8 cellular contexts compared by ENCODE assay signal in genomic region chr20:50152394-50153152, GRCh38. TPM values are rescaled to one million over a fixed set of nuclear protein-coding genes. Genes with fewer than 3 reads are reported as not detected.
A peak's percentile ranks its signal among the peaks of the same experiment; 100 is the strongest.
DNase-seq lines count a peak whose midpoint lies in the region; ATAC-seq and TF ChIP-seq lines count a peak whose summit lies in the region.

No MANE protein-coding gene starts in this region.

- H3K4me3 ChIP-seq in CD8-positive, alpha-beta T cell (ENCODE audit: low read depth, low read length), result peak overlapping the region; percentile 89
- H3K4me3 ChIP-seq in MM.1S (ENCODE audit: low read length) (peak overlapping the region; percentile 96), ectodermal cell (ENCODE audit: insufficient read depth, low read depth, low read length) (peak overlapping the region; percentile 87)

- peak overlapping the region; percentile 82 for H3K27ac Mint-ChIP-seq in CD8-positive, alpha-beta T cell
- peak overlapping the region; percentile 62 for H3K27ac Mint-ChIP-seq in neural crest cell (ENCODE audit: unreplicated experiment)

- H2AFZ ChIP-seq in MM.1S (ENCODE audit: low read length), result peak overlapping the region; percentile 68

- no peaks in the 10 kb centered on the region for H3K9me3 ChIP-seq in CD8-positive, alpha-beta T cell (ENCODE audit: low read length)
- H3K9me3 ChIP-seq in MM.1S (replicated peaks; ENCODE audit: insufficient read depth, low read length), result no peaks in the 10 kb centered on the region
- no peaks in the 10 kb centered on the region for H3K9me3 ChIP-seq in ectodermal cell (ENCODE audit: control insufficient read depth, low read length)

- no peaks in the 10 kb centered on the region for H3K36me3 ChIP-seq in CD8-positive, alpha-beta T cell (ENCODE audit: insufficient read depth, low read length)
- no peaks in the 10 kb centered on the region for H3K36me3 ChIP-seq in MM.1S (replicated peaks; ENCODE audit: insufficient read depth, low read length)
- peaks cover 6% of the 10 kb centered on the region for H3K36me3 ChIP-seq in ectodermal cell (ENCODE audit: control insufficient read depth, insufficient read depth, low read length)

- H3K9ac ChIP-seq in MM.1S (ENCODE audit: low read length), result peak overlapping the region; percentile 78

- no peaks in the 10 kb centered on the region for H3K9me2 ChIP-seq in MM.1S (replicated peaks; ENCODE audit: insufficient read depth, low read length)

- H3F3A ChIP-seq in MM.1S (ENCODE audit: insufficient read depth, low read length), result no peaks in the 10 kb centered on the region

- no peak for ATAC-seq in CD8-positive, alpha-beta T cell
- no peak for ATAC-seq in HG03571 (IDR thresholded peaks at IDR 0.05; ENCODE audit: unreplicated experiment)

- TF ChIP-seq CTCF in CD8-positive, alpha-beta T cell (IDR thresholded peaks at IDR 0.05), result no peak
- no peak for TF ChIP-seq CTCF in MM.1S (IDR thresholded peaks at IDR 0.05; ENCODE audit: low read length)
- no peak for TF ChIP-seq CTCF in neural crest cell (conservative IDR thresholded peaks at IDR 0.05)

- H3K36me3 Mint-ChIP-seq in CD8-positive, alpha-beta T cell, result peaks cover 25% of the 10 kb centered on the region
- H3K36me3 Mint-ChIP-seq in neural crest cell (ENCODE audit: low read depth), result peaks cover 2% of the 10 kb centered on the region

- peak overlapping the region; percentile 80 for H3K4me3 Mint-ChIP-seq in CD8-positive, alpha-beta T cell
- H3K4me3 Mint-ChIP-seq in neural crest cell, result peak overlapping the region; percentile 91

- H3K27me3 ChIP-seq in CD8-positive, alpha-beta T cell (ENCODE audit: insufficient read depth, low read length), result no peaks in the 10 kb centered on the region
- H3K27me3 ChIP-seq in MM.1S (replicated peaks; ENCODE audit: insufficient read depth, low read length), result 0 out of 2 replicates have a peak, but pooled peaks cover 2% of the 10 kb centered on the region
- H3K27me3 ChIP-seq in ectodermal cell (ENCODE audit: control insufficient read depth, insufficient read depth, low read length, poor library complexity, severe bottlenecking), result peaks cover 5% of the 10 kb centered on the region

- H3K4me1 ChIP-seq in CD8-positive, alpha-beta T cell (ENCODE audit: insufficient read depth, low read length), result peaks cover 48% of the 10 kb centered on the region
- H3K4me1 ChIP-seq in MM.1S (ENCODE audit: low read length) (peaks cover 6% of the 10 kb centered on the region; the same call in 1 of the 2 replicates), ectodermal cell (ENCODE audit: control insufficient read depth, insufficient read depth, low read length) (peaks cover 7% of the 10 kb centered on the region)

- no peaks in the 10 kb centered on the region for H3K27me3 Mint-ChIP-seq in CD8-positive, alpha-beta T cell (ENCODE audit: low read depth)
- H3K27me3 Mint-ChIP-seq in neural crest cell (ENCODE audit: low read depth), result no peaks in the 10 kb centered on the region

- WGBS in ectodermal cell, 2 experiments, result 42 to 45% methylated on average over 4 of the region's 4 CpGs

- H3K4me2 ChIP-seq in MM.1S (ENCODE audit: low read depth, low read length), result peak overlapping the region; percentile 87

- H4K20me1 ChIP-seq in MM.1S (ENCODE audit: insufficient read depth, low read length), result no peaks in the 10 kb centered on the region

- H3K4me1 Mint-ChIP-seq in CD8-positive, alpha-beta T cell (ENCODE audit: low read depth), result peaks cover 55% of the 10 kb centered on the region
- H3K4me1 Mint-ChIP-seq in neural crest cell, result peaks cover 44% of the 10 kb centered on the region

- DNase-seq in CD8-positive, alpha-beta T cell, result no peak
- DNase-seq in MM.1S, result no peak
- DNase-seq in neural crest cell (ENCODE audit: low read depth, low spot score), result no peak
- DNase-seq in amniotic stem cell (lab: John Stamatoyannopoulos, UW), result no peak
- no peak for DNase-seq in OCI-M2 (lab: John Stamatoyannopoulos, UW; ENCODE audit: unreplicated experiment)
- DNase-seq in cortex of kidney (lab: John Stamatoyannopoulos, UW), result no peak

- peak overlapping the region; percentile 78 for H3K27ac ChIP-seq in CD8-positive, alpha-beta T cell (ENCODE audit: low read depth, low read length)
- no peak overlapping the region for H3K27ac ChIP-seq in MM.1S (ENCODE audit: low read length)
- no peak overlapping the region for H3K27ac ChIP-seq in ectodermal cell (ENCODE audit: insufficient read depth, low read depth, low read length, poor library complexity, severe bottlenecking)

- H3K9me3 Mint-ChIP-seq in CD8-positive, alpha-beta T cell, result no peaks in the 10 kb centered on the region
- H3K9me3 Mint-ChIP-seq in neural crest cell, result no peaks in the 10 kb centered on the region

- H3K79me2 ChIP-seq in MM.1S (ENCODE audit: low read length), result peaks cover 36% of the 10 kb centered on the region

- POLR2A ChIA-PET in CD8-positive, alpha-beta T cell (lab: Charles Lee), result interaction anchor here (0.6 to 2.6 kb wide), 10 partner anchors 17 to 395 kb away, joined by 3 to 20 read pairs (median 3); partner anchors contain the start of gene UBE2V1

- CTCF ChIA-PET in CD8-positive, alpha-beta T cell (lab: Charles Lee), result interaction anchor here (0.6 to 8.4 kb wide), 14 partner anchors 16 to 1233 kb away, joined by 3 to 103 read pairs (median 4); no protein-coding TSS in a partner anchor

- intact Hi-C loops in CD8-positive, alpha-beta T cell (cut with DNase I, micrococcal nuclease), result loop anchor here (1.0 to 5.0 kb wide), 4 partner anchors 39 to 358 kb away; partner anchors contain the start of genes UBE2V1 (in 2 of the 2) and PTPN1 (in 1 of the 2)

RNA-seq across cellular contexts. Expression of gene PEDS1, which starts 0.9 kb away (rescaled TPM):
- total RNA-seq in CD8-positive, alpha-beta T cell, result 10 to 100 TPM; 19.0 to 20.8 TPM
- 31.3 TPM for polyA plus RNA-seq in ectodermal cell (2013, experiment 1 of 4)
- polyA plus RNA-seq in ectodermal cell (2013, experiment 2 of 4), result 26.5 TPM
- 23.0 TPM for polyA plus RNA-seq in ectodermal cell (2013, experiment 3 of 4)
- polyA plus RNA-seq in ectodermal cell (2013, experiment 4 of 4), result 24.4 TPM
- 26.1 and 29.1 TPM in 2 replicates for total RNA-seq in neural crest cell

RNA-seq across cellular contexts. Expression of gene CEBPB, which starts 38.1 kb away (rescaled TPM):
- 10 to 100 TPM; 37.2 to 37.6 TPM for total RNA-seq in CD8-positive, alpha-beta T cell
- 1.9 TPM for polyA plus RNA-seq in ectodermal cell (2013, experiment 1 of 4)
- 1.6 TPM for polyA plus RNA-seq in ectodermal cell (2013, experiment 2 of 4)
- 2.4 TPM for polyA plus RNA-seq in ectodermal cell (2013, experiment 3 of 4)
- polyA plus RNA-seq in ectodermal cell (2013, experiment 4 of 4), result 2.7 TPM
- total RNA-seq in neural crest cell, result 7.6 and 7.8 TPM in 2 replicates

RNA-seq across cellular contexts. Expression of gene UBE2V1, which starts 39.6 kb away (rescaled TPM):
- 100 to 1,000 TPM; 108 to 112 TPM for total RNA-seq in CD8-positive, alpha-beta T cell
- 257 TPM for polyA plus RNA-seq in ectodermal cell (2013, experiment 1 of 4)
- polyA plus RNA-seq in ectodermal cell (2013, experiment 2 of 4), result 228 TPM
- polyA plus RNA-seq in ectodermal cell (2013, experiment 3 of 4), result 169 TPM
- polyA plus RNA-seq in ectodermal cell (2013, experiment 4 of 4), result 196 TPM
- 147 and 177 TPM in 2 replicates for total RNA-seq in neural crest cell
